ENCODE assay signal across 10 cellular contexts in genomic region chr20:51695574-51696303, GRCh38.
DNase-seq lines count a peak whose midpoint lies in the region; ATAC-seq and TF ChIP-seq lines count a peak whose summit lies in the region.
"Had no signal": no experiment of that assay in that cellular context is flagged by ENCODE, and none has a peak within 500 bp of the region (broad histone marks: within the 10 kb centered on the region; RNA-seq: fewer than 3 reads in every experiment).

No MANE protein-coding gene starts in this region.

- H3K4me2 ChIP-seq in osteoblast (ENCODE audit: insufficient read depth, low read length) = peak overlapping the region; percentile 85

- peak overlapping the region; percentile 79 for H3K9ac ChIP-seq in endocrine pancreas (ENCODE audit: control insufficient read depth, insufficient read depth, low read length)

- ATAC-seq in GM19351 (IDR thresholded peaks at IDR 0.05; ENCODE audit: unreplicated experiment) = no peak
- no peak for ATAC-seq in GM19455 (IDR thresholded peaks at IDR 0.05; ENCODE audit: unreplicated experiment)

- TF ChIP-seq POLR2A in NB4 (IDR thresholded peaks at IDR 0.05; ENCODE audit: extremely low read depth, insufficient read length) = no peak

- no peak for TF ChIP-seq CTCF in NB4 (IDR thresholded peaks at IDR 0.05; ENCODE audit: low read depth, low read length)
- TF ChIP-seq CTCF in osteoblast (IDR thresholded peaks at IDR 0.05; ENCODE audit: extremely low read depth, low read depth, low read length) = no peak

- no peaks in the 10 kb centered on the region for H4K20me1 ChIP-seq in osteoblast (ENCODE audit: insufficient read depth, low read length)

- H3K36me3 ChIP-seq in endocrine pancreas (ENCODE audit: control insufficient read depth, insufficient read depth, low read length) (no peaks in the 10 kb centered on the region), osteoblast (ENCODE audit: insufficient read depth, low read length) (peaks cover 5% of the 10 kb centered on the region)

- H3K79me2 ChIP-seq in osteoblast (ENCODE audit: insufficient read depth, low read length) = no peaks in the 10 kb centered on the region

- H3K27ac ChIP-seq in osteoblast (ENCODE audit: low read depth, low read length) = peak overlapping the region; percentile 91
- H3K27ac ChIP-seq: upper lobe of left lung had no signal

- no peak overlapping the region for H3K4me3 ChIP-seq in NB4 (ENCODE audit: low read depth, low read length)
- H3K4me3 ChIP-seq in endocrine pancreas (ENCODE audit: control insufficient read depth, insufficient read depth, low read length) = peak overlapping the region; percentile 31
- H3K4me3 ChIP-seq in osteoblast (ENCODE audit: insufficient read depth, low read length) = peak overlapping the region; percentile 65

- peaks cover 5% of the 10 kb centered on the region for H3K4me1 ChIP-seq in endocrine pancreas (ENCODE audit: control insufficient read depth, insufficient read depth, low read length)
- H3K4me1 ChIP-seq in osteoblast (ENCODE audit: insufficient read depth, low read length) = peaks cover 24% of the 10 kb centered on the region

- H2AFZ ChIP-seq in osteoblast (ENCODE audit: low read length) = peak overlapping the region; percentile 68

- DNase-seq in EL (peak; percentile 78), NB4 (ENCODE audit: low read depth) (peak; percentile 59), osteoblast (ENCODE audit: insufficient read length, low spot score, missing footprints) (peak; percentile 85), NCI-H2196 treated with DMSO at 0.1 percent for 48 hours (lab: John Stamatoyannopoulos, UW; ENCODE audit: unreplicated experiment) (no peak), NCI-H2029 (lab: John Stamatoyannopoulos, UW) (no peak)
- DNase-seq: activated B cell treated with CpG ODN at 0.5 μM for 24 hours, upper lobe of left lung had no signal

- H3K9me3 ChIP-seq in endocrine pancreas (ENCODE audit: control insufficient read depth, low read length) (no peaks in the 10 kb centered on the region), osteoblast (ENCODE audit: low read depth, low read length) (no peaks in the 10 kb centered on the region)
- H3K9me3 ChIP-seq: upper lobe of left lung had no signal

- H3K27me3 ChIP-seq in endocrine pancreas (ENCODE audit: control insufficient read depth, insufficient read depth, low read length) (no peaks in the 10 kb centered on the region), osteoblast (ENCODE audit: insufficient read depth, low read length) (no peaks in the 10 kb centered on the region)
- H3K27me3 ChIP-seq: upper lobe of left lung had no signal

Comparison
In these comparisons a context has a peak if more than half of its experiments do, and no peak if none do; other contexts are left out.
1. DNase-seq: peak in EL (single experiment), NB4 (single experiment) and osteoblast (single experiment); none in NCI-H2196 treated with DMSO at 0.1 percent for 48 hours (single experiment) and NCI-H2029 (single experiment).